In the genomic region with DNA sequence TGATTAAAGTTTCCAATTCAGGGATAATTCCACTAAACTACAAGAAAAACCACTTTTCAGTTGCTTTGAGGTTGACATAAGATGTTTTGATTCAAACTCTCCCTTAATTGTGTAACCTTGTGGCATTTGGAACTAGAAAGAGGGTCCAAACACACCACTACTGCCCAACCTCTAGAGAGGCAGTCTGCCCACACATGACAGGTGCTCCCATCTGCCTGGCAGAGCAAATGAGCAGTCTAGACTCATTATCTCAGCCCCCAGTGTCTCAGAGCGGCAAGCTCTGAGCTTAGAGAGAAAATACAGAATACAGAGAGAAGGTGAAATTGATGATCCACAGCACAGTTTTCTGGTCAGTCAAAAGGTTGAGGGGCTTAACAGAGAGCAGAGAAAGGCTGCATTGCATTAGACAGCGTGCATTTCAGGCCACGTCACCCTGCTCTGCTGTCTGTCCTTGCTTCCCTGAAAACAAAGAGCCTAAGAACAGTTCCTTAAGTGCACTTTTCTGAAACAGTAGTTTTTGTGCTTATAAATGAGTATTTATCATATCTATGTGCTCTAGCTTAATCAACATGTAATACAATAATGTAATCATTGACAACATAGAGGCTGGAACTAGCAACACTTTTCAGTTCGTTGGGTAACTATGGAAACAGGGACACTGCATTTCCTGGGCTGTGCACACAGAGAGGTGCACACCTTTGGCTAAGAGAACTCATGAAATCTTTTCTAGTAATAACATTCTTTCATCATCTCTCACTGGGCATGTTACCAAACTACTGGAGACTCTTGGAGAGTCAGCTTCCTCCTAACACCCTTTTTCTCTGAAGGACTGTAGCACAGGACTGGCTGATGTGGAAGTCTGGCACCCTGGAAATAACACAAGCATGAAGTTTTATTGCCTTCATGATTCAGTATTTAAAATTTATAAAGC, we compare ENCODE assay signal across 9 cellular contexts.
DNase-seq lines count a peak whose midpoint lies in the region; ATAC-seq and TF ChIP-seq lines count a peak whose summit lies in the region.
"Had no signal": no experiment of that assay in that cellular context is flagged by ENCODE, and none has a peak within 500 bp of the region (broad histone marks: within the 10 kb centered on the region; RNA-seq: fewer than 3 reads in every experiment).

No MANE protein-coding gene starts in this region.

- no peak for TF ChIP-seq POLR2A in upper lobe of left lung (IDR thresholded peaks at IDR 0.05)

- H2BK15ac ChIP-seq in mesendoderm (replicated peaks; ENCODE audit: low read depth), result no peak overlapping the region

- DNase-seq in NCI-H2171 treated with DMSO at 0.1 percent for 48 hours (lab: John Stamatoyannopoulos, UW), result peak; percentile 46
- no peak for DNase-seq in NCI-H2171 (lab: John Stamatoyannopoulos, UW)
- peak; percentile 20 for DNase-seq in epidermal melanocyte (ENCODE audit: insufficient read length, low spot score)
- peak in 1 of 2 donors; percentile 21 for DNase-seq in upper lobe of left lung
- no peak for DNase-seq in COLO668 (lab: John Stamatoyannopoulos, UW; ENCODE audit: unreplicated experiment)
- DNase-seq in mesendoderm, result no peak
- DNase-seq in midbrain (lab: John Stamatoyannopoulos, UW), result no peak

- no peak overlapping the region for H2BK5ac ChIP-seq in mesendoderm (ENCODE audit: low read length)

- 30 to 50% methylated on average over 4 of the region's 4 CpGs for WGBS in upper lobe of left lung, 2 donors
- no CpG with 5 or more reads among the region's 4 CpGs for WGBS in mesendoderm (ENCODE audit: extremely low coverage, insufficient coverage, low lambda C conversion rate)

- H3K18ac ChIP-seq in mesendoderm (ENCODE audit: low read length), result no peak overlapping the region

- no peaks in the 10 kb centered on the region for H3K79me2 ChIP-seq in mesendoderm (ENCODE audit: control insufficient read depth, insufficient read depth, low read length)

- no peak overlapping the region for H3K4ac ChIP-seq in mesendoderm (ENCODE audit: low read depth, low read length)

- no peak overlapping the region for H4K8ac ChIP-seq in mesendoderm (ENCODE audit: low read depth, low read length)

- no peak for TF ChIP-seq EP300 in upper lobe of left lung (IDR thresholded peaks at IDR 0.05)

- H3K23ac ChIP-seq in mesendoderm (ENCODE audit: low read length), result no peak overlapping the region

- no peak overlapping the region for H4K5ac ChIP-seq in mesendoderm (ENCODE audit: low read length)

- H3K4me2 ChIP-seq in mesendoderm (ENCODE audit: low read length), result no peak overlapping the region

- no peak for TF ChIP-seq CTCF in upper lobe of left lung (IDR thresholded peaks at IDR 0.05)

- no peaks in the 10 kb centered on the region for H3K79me1 ChIP-seq in mesendoderm (ENCODE audit: low read length)

- H2AK5ac ChIP-seq in mesendoderm (ENCODE audit: low read length), result no peak overlapping the region

- H3K56ac ChIP-seq in mesendoderm (ENCODE audit: low read length), result no peak overlapping the region

- H3K9ac ChIP-seq in mesendoderm (ENCODE audit: low read length), result no peak overlapping the region

- ATAC-seq in HG03280 (IDR thresholded peaks at IDR 0.05; ENCODE audit: unreplicated experiment) (peak; percentile 77), upper lobe of left lung (ENCODE audit: low FRiP score in 2 of 2) (peak; percentile 58 to 77)

- H3K9me3 ChIP-seq in upper lobe of left lung, result no peaks in the 10 kb centered on the region

- H2BK120ac ChIP-seq in mesendoderm (ENCODE audit: low read depth, low read length), result no peak overlapping the region

- H3K4me1 ChIP-seq in upper lobe of left lung, result peaks cover 0 to 10% (median 6%) of the 10 kb centered on the region in 4 donors
- no peaks in the 10 kb centered on the region for H3K4me1 ChIP-seq in mesendoderm (ENCODE audit: control insufficient read depth, low read depth, low read length)

- H3K27ac ChIP-seq in upper lobe of left lung, result peak overlapping the region in 1 of 4 donors; percentile 30
- no peak overlapping the region for H3K27ac ChIP-seq in mesendoderm (ENCODE audit: low read depth, low read length)
- H3K27ac ChIP-seq: C4-2B had no signal

- H3K4me3 ChIP-seq in upper lobe of left lung (no peak overlapping the region), mesendoderm (ENCODE audit: low read length) (no peak overlapping the region)

- no peaks in the 10 kb centered on the region for H3K27me3 ChIP-seq in upper lobe of left lung
- no peaks in the 10 kb centered on the region for H3K27me3 ChIP-seq in mesendoderm (ENCODE audit: insufficient read depth, low read length, poor library complexity)

- H3K36me3 ChIP-seq in upper lobe of left lung (no peaks in the 10 kb centered on the region), mesendoderm (ENCODE audit: control insufficient read depth, insufficient read depth, low read length) (no peaks in the 10 kb centered on the region)

Comparison
In these comparisons a context has a peak if more than half of its experiments do, and no peak if none do; other contexts are left out.
1. DNase-seq: peak in NCI-H2171 treated with DMSO at 0.1 percent for 48 hours (single experiment) and epidermal melanocyte (single experiment); none in NCI-H2171 (single experiment), COLO668 (single experiment), mesendoderm (single experiment) and midbrain (single experiment).